Comparison of ENCODE assay signal across 16 cellular contexts in the genomic region with DNA sequence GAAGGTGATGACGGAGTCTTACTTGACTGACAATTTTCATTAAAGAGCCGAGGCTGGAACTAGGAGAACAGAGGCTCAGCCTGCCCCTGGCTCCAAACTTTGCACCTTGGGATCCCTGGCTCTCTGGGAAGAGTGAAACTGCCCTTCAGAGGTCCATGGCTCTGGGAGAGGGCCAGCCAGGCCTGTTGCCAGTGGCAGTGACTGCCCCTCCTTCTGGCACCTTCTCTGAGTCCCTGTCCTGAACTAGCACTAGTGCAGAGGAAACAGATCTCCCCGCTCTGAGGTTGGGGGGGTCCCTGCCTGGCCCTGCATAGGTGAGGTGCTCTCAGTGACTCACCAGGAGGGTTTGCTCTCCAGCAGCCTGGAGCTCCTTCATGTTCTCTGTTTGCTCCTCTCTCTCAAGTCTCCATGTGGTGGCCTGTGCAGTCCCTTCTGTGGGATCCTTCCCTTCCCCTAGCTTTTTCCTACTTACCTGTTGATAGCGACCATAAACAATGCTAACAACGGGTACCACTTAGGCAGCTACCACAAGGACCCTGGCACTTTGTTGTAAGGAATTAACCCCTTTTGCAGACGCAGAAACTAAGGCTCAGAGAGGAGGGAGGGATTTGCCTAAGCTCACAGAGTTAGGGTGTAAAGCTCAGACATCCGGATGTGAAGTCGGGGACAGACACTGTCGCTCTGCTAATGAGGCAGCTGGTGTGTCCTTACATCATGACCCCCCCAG. TPM values are rescaled to one million over a fixed set of nuclear protein-coding genes. Genes with fewer than 3 reads are reported as not detected.
DNase-seq lines count a peak whose midpoint lies in the region; ATAC-seq and TF ChIP-seq lines count a peak whose summit lies in the region.
"Had no signal": no experiment of that assay in that cellular context is flagged by ENCODE, and none has a peak within 500 bp of the region (broad histone marks: within the 10 kb centered on the region; RNA-seq: fewer than 3 reads in every experiment).

No MANE protein-coding gene starts in this region.

- no peaks in the 10 kb centered on the region for H3K36me3 ChIP-seq in HEK293 (ENCODE audit: control insufficient read depth in 2 of 2, insufficient read depth in 1 of 2, low read length in 2 of 2)
- H3K36me3 ChIP-seq in right atrium auricular region = no peaks in the 10 kb centered on the region
- no peaks in the 10 kb centered on the region for H3K36me3 ChIP-seq in ovary

- TF ChIP-seq POLR2A in ovary (IDR thresholded peaks at IDR 0.05) = no peak

- peaks cover 34% of the 10 kb centered on the region for H3K4me1 Mint-ChIP-seq in WTC11
- H3K4me1 Mint-ChIP-seq: memory B cell, T-cell had no signal

- ATAC-seq in WTC11 = no peak
- no peak for ATAC-seq in GM19351 (IDR thresholded peaks at IDR 0.05; ENCODE audit: unreplicated experiment)
- ATAC-seq in GM19397 (IDR thresholded peaks at IDR 0.05; ENCODE audit: unreplicated experiment) = no peak
- ATAC-seq: Panc1, T-cell had no signal

- POLR2A ChIA-PET in HEK293 (lab: Yijun Ruan, JAX) = no interaction called here
- POLR2A ChIA-PET in WTC11 (lab: Charles Lee) = no interaction called here

- H3K27ac ChIP-seq in HEK293 (ENCODE audit: extremely low read depth, low read depth, low read length) = no peak overlapping the region
- peak overlapping the region; percentile 16 to 21 for H3K27ac ChIP-seq in right atrium auricular region
- H3K27ac ChIP-seq in ovary = no peak overlapping the region

- no peak overlapping the region for H3K4me3 Mint-ChIP-seq in WTC11
- H3K4me3 Mint-ChIP-seq: memory B cell, T-cell had no signal

- CTCF ChIA-PET in HEK293 (lab: Yijun Ruan, JAX) (interaction anchor here (0.8 kb wide), 1 partner anchor 18 kb away, joined by 4 read pairs; no protein-coding TSS in a partner anchor), WTC11 (lab: Charles Lee) (interaction anchor here (0.6 to 5.4 kb wide), 7 partner anchors 16 to 304 kb away, joined by 3 to 50 read pairs (median 6); no protein-coding TSS in a partner anchor)

- H3K4me3 ChIP-seq in HEK293 (ENCODE audit: low read depth, low read length) = no peak overlapping the region
- H3K4me3 ChIP-seq in right atrium auricular region = no peak overlapping the region
- H3K4me3 ChIP-seq in ovary = no peak overlapping the region

- H3K4me1 ChIP-seq in HEK293 (ENCODE audit: control insufficient read depth, insufficient read depth, low read length) (no peaks in the 10 kb centered on the region), right atrium auricular region (peaks cover 0 to 48% of the 10 kb centered on the region in 2 donors), ovary (ENCODE audit: insufficient read depth) (peaks cover 2% of the 10 kb centered on the region)

- H3K27me3 ChIP-seq in right atrium auricular region (no peaks in the 10 kb centered on the region), ovary (no peaks in the 10 kb centered on the region)

- no peaks in the 10 kb centered on the region for H3K36me3 Mint-ChIP-seq in WTC11
- H3K36me3 Mint-ChIP-seq: memory B cell, T-cell had no signal

- H3K27me3 Mint-ChIP-seq in WTC11 (ENCODE audit: low read depth) = no peaks in the 10 kb centered on the region

- WGBS in ovary, 3 donors = 68 to 77% (median 76%) methylated on average over 9 of the region's 9 CpGs

- TF ChIP-seq CTCF in HEK293 (tag by site-specific recombination; IDR thresholded peaks at IDR 0.05) (no peak), WTC11 (IDR thresholded peaks at IDR 0.05) (no peak), right atrium auricular region (IDR thresholded peaks at IDR 0.05) (no peak), ovary (IDR thresholded peaks at IDR 0.05) (no peak)

- DNase-seq in WTC11 (ENCODE audit: low spot score) (peak; percentile 9), right atrium auricular region (ENCODE audit: low spot score) (no peak), ovary (peak in 4 of 5 donors; percentile 13 to 28 (median 14)), NCI-H2029 treated with DMSO at 0.1 percent for 48 hours (lab: John Stamatoyannopoulos, UW) (no peak), superior temporal gyrus (ENCODE audit: extremely low spot score) (no peak)
- DNase-seq: activated CD4-positive, alpha-beta T cell treated with anti-CD3 and anti-CD28 coated beads for 4 hours; NCI-H2107; NCI-H69; occipital lobe; stimulated activated CD4-positive, alpha-beta T cell treated with anti-CD3 and anti-CD28 coated beads, Interleukin-12 subunit alpha, Interleukin-12 subunit beta, amount 100 ng/mL, for 4 hours had no signal

- H3K9me3 ChIP-seq in HEK293 (ENCODE audit: control insufficient read depth, insufficient read depth, low read depth, low read length) = no peaks in the 10 kb centered on the region
- no peaks in the 10 kb centered on the region for H3K9me3 ChIP-seq in right atrium auricular region
- H3K9me3 ChIP-seq in ovary = no peaks in the 10 kb centered on the region

- TF ChIP-seq EP300 in ovary (IDR thresholded peaks at IDR 0.05) = no peak

- H3K27ac Mint-ChIP-seq in WTC11 = no peak overlapping the region
- H3K27ac Mint-ChIP-seq: memory B cell, T-cell had no signal

- intact Hi-C loops in ovary (cut with DNase I) = no loop called here

- no peaks in the 10 kb centered on the region for H3K9me3 Mint-ChIP-seq in WTC11
- H3K9me3 Mint-ChIP-seq: memory B cell, T-cell had no signal

TF ChIP-seq in HEK293, 187 proteins besides CTCF, POLR2A, EP300 and RAD21:
- TF ChIP-seq ZNF221 (tag by site-specific recombination; IDR thresholded peaks at IDR 0.05; ENCODE audit: borderline replicate concordance) (no peak), SCRT2 (tag by site-specific recombination; IDR thresholded peaks at IDR 0.05) (peak; percentile 74)
TF ChIP-seq in HEK293: peak in this region for 1.

TF ChIP-seq in WTC11, 78 proteins besides CTCF, POLR2A, EP300 and RAD21 (continues in another document):
- TF ChIP-seq, protein P1, sequence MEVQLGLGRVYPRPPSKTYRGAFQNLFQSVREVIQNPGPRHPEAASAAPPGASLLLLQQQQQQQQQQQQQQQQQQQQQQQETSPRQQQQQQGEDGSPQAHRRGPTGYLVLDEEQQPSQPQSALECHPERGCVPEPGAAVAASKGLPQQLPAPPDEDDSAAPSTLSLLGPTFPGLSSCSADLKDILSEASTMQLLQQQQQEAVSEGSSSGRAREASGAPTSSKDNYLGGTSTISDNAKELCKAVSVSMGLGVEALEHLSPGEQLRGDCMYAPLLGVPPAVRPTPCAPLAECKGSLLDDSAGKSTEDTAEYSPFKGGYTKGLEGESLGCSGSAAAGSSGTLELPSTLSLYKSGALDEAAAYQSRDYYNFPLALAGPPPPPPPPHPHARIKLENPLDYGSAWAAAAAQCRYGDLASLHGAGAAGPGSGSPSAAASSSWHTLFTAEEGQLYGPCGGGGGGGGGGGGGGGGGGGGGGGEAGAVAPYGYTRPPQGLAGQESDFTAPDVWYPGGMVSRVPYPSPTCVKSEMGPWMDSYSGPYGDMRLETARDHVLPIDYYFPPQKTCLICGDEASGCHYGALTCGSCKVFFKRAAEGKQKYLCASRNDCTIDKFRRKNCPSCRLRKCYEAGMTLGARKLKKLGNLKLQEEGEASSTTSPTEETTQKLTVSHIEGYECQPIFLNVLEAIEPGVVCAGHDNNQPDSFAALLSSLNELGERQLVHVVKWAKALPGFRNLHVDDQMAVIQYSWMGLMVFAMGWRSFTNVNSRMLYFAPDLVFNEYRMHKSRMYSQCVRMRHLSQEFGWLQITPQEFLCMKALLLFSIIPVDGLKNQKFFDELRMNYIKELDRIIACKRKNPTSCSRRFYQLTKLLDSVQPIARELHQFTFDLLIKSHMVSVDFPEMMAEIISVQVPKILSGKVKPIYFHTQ (CRISPR knock-in tag; IDR thresholded peaks at IDR 0.05) = no peak
- TF ChIP-seq, protein P2, sequence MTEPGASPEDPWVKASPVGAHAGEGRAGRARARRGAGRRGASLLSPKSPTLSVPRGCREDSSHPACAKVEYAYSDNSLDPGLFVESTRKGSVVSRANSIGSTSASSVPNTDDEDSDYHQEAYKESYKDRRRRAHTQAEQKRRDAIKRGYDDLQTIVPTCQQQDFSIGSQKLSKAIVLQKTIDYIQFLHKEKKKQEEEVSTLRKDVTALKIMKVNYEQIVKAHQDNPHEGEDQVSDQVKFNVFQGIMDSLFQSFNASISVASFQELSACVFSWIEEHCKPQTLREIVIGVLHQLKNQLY (CRISPR knock-in tag; IDR thresholded peaks at IDR 0.05) = no peak
- no peak for TF ChIP-seq GRHL2 (CRISPR knock-in tag; IDR thresholded peaks at IDR 0.05; ENCODE audit: insufficient replicate concordance, severe bottlenecking)
- TF ChIP-seq, protein P3, sequence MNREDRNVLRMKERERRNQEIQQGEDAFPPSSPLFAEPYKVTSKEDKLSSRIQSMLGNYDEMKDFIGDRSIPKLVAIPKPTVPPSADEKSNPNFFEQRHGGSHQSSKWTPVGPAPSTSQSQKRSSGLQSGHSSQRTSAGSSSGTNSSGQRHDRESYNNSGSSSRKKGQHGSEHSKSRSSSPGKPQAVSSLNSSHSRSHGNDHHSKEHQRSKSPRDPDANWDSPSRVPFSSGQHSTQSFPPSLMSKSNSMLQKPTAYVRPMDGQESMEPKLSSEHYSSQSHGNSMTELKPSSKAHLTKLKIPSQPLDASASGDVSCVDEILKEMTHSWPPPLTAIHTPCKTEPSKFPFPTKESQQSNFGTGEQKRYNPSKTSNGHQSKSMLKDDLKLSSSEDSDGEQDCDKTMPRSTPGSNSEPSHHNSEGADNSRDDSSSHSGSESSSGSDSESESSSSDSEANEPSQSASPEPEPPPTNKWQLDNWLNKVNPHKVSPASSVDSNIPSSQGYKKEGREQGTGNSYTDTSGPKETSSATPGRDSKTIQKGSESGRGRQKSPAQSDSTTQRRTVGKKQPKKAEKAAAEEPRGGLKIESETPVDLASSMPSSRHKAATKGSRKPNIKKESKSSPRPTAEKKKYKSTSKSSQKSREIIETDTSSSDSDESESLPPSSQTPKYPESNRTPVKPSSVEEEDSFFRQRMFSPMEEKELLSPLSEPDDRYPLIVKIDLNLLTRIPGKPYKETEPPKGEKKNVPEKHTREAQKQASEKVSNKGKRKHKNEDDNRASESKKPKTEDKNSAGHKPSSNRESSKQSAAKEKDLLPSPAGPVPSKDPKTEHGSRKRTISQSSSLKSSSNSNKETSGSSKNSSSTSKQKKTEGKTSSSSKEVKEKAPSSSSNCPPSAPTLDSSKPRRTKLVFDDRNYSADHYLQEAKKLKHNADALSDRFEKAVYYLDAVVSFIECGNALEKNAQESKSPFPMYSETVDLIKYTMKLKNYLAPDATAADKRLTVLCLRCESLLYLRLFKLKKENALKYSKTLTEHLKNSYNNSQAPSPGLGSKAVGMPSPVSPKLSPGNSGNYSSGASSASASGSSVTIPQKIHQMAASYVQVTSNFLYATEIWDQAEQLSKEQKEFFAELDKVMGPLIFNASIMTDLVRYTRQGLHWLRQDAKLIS (CRISPR knock-in tag; IDR thresholded peaks at IDR 0.05; ENCODE audit: borderline replicate concordance) = no peak
- TF ChIP-seq TCF7 (CRISPR knock-in tag; IDR thresholded peaks at IDR 0.05; ENCODE audit: low read depth) = no peak
- no peak for TF ChIP-seq TEAD1 (CRISPR knock-in tag; IDR thresholded peaks at IDR 0.05)

RNA-seq across cellular contexts. Expression of a gene that starts 22.4 kb away (rescaled TPM):
- total RNA-seq in WTC11 (2021) (1.3 to 1.6 TPM (median 1.6 TPM) in 3 replicates), right atrium auricular region (10 to 100 TPM; 23.6 to 32.4 TPM), ovary (10 to 100 TPM in 5 of 7 donors, 1 to 10 TPM in 2; 7.2 to 28.4 (median 15.3) TPM)
- polyA plus RNA-seq in ovary = 10 to 100 TPM in 1 of 2 donors, 1 to 10 TPM in 1; 4.8 to 11.5 TPM

Comparison
In these comparisons a context has a peak if more than half of its experiments do, and no peak if none do; other contexts are left out.
1. H3K27ac ChIP-seq: peak in right atrium auricular region (2 of 2); none in HEK293 (single experiment) and ovary (0 of 2).
2. DNase-seq: peak in WTC11 (single experiment) and ovary (4 of 5); none in right atrium auricular region (single experiment), NCI-H2029 treated with DMSO at 0.1 percent for 48 hours (single experiment) and superior temporal gyrus (single experiment).